Comparison of ENCODE assay signal across 17 cellular contexts in the genomic region with DNA sequence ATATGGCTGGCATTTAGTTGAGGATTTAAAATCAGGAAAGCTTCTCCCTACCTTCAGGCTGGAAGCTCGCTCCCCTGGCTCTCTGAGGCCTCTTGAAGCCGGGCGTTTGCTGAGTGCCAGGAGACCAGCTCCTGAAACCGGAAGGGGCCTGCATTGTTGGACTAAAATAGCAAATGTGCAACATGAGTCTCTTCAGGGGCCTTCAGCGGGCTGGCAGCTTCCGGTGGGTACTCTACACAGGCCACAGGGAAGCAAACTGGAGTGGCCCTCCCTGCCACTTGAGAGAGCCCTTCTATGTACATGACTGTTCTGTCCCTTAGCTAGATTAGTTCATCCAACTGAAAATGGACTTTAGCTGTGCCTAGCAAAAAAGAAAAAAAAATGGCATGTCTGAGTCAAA.
A peak's percentile ranks its signal among the peaks of the same experiment; 100 is the strongest.
DNase-seq lines count a peak whose midpoint lies in the region; ATAC-seq and TF ChIP-seq lines count a peak whose summit lies in the region.
"Had no signal": no experiment of that assay in that cellular context is flagged by ENCODE, and none has a peak within 500 bp of the region (broad histone marks: within the 10 kb centered on the region; RNA-seq: fewer than 3 reads in every experiment).

No MANE protein-coding gene starts in this region.

- H3K27ac ChIP-seq in heart right ventricle: no peak overlapping the region
- H3K27ac ChIP-seq in thyroid gland: peak overlapping the region; percentile 28 to 52 (median 39)
- no peak overlapping the region for H3K27ac ChIP-seq in sigmoid colon
- H3K27ac ChIP-seq: skin epidermis, suprapubic skin had no signal

- DNase-seq in heart right ventricle (no peak), Right ventricle myocardium inferior (ENCODE audit: missing footprints) (no peak), NCI-H510A treated with DMSO at 0.1 percent for 48 hours (lab: John Stamatoyannopoulos, UW) (peak; percentile 92), left cardiac atrium (no peak), thyroid gland (peak; percentile 91 to 96), sigmoid colon (no peak)
- DNase-seq: activated CD4-positive, alpha-beta T cell treated with anti-CD3 and anti-CD28 coated beads for 4 hours; activated CD8-positive, alpha-beta memory T cell treated with anti-CD3 and anti-CD28 coated beads, Interleukin-2, amount 50 U/mL, for 4 hours; islet precursor cell; midbrain; occipital lobe; stimulated activated CD4-positive, alpha-beta T cell treated with anti-CD3 and anti-CD28 coated beads, Interleukin-4, amount 100 ng/mL, for 4 hours had no signal

- no peaks in the 10 kb centered on the region for H3K36me3 ChIP-seq in heart right ventricle
- H3K36me3 ChIP-seq in thyroid gland: no peaks in the 10 kb centered on the region
- no peaks in the 10 kb centered on the region for H3K36me3 ChIP-seq in sigmoid colon
- H3K36me3 ChIP-seq: HAP-1, suprapubic skin had no signal

- H3K27me3 ChIP-seq in heart right ventricle (no peaks in the 10 kb centered on the region), thyroid gland (no peaks in the 10 kb centered on the region), sigmoid colon (no peaks in the 10 kb centered on the region)
- H3K27me3 ChIP-seq: suprapubic skin had no signal

- WGBS in heart right ventricle, 2 donors: 51 to 57% methylated on average over 6 of the region's 6 CpGs
- WGBS in thyroid gland, 2 donors: 17 to 50% methylated on average over 6 of the region's 6 CpGs
- 57 to 89% methylated on average over 6 of the region's 6 CpGs for WGBS in sigmoid colon, 2 donors

- H3K4me3 ChIP-seq in heart right ventricle (no peak overlapping the region), thyroid gland (replicated peaks in 1 of 3) (no peak overlapping the region), sigmoid colon (no peak overlapping the region)
- H3K4me3 ChIP-seq: HAP-1, skin epidermis, suprapubic skin had no signal

- no peak for TF ChIP-seq POLR2A in thyroid gland (IDR thresholded peaks at IDR 0.05)
- TF ChIP-seq POLR2A in sigmoid colon (IDR thresholded peaks at IDR 0.05): no peak

- TF ChIP-seq CTCF in heart right ventricle (IDR thresholded peaks at IDR 0.05) (no peak), thyroid gland (IDR thresholded peaks at IDR 0.05) (no peak), sigmoid colon (IDR thresholded peaks at IDR 0.05) (no peak)

- H3K9me3 ChIP-seq in heart right ventricle (peaks cover 0 to 2% (median 0%) of the 10 kb centered on the region in 11 donors), thyroid gland (no peaks in the 10 kb centered on the region), sigmoid colon (no peaks in the 10 kb centered on the region)
- H3K9me3 ChIP-seq: HAP-1, suprapubic skin had no signal

- no peak for TF ChIP-seq EP300 in sigmoid colon (IDR thresholded peaks at IDR 0.05)

- H3K4me1 ChIP-seq in heart right ventricle (peaks cover 5 to 25% (median 11%) of the 10 kb centered on the region in 9 donors), thyroid gland (peaks cover 9 to 17% of the 10 kb centered on the region in 2 donors), sigmoid colon (peaks cover 0 to 6% (median 0%) of the 10 kb centered on the region in 4 donors)
- H3K4me1 ChIP-seq: HAP-1 had no signal

- intact Hi-C loops in heart right ventricle (cut with DNase I) (no loop called here), Right ventricle myocardium inferior (cut with DNase I) (no loop called here), left cardiac atrium (cut with DNase I) (no loop called here), thyroid gland (cut with DNase I) (no loop called here), sigmoid colon (cut with DNase I) (no loop called here)

- ATAC-seq in heart right ventricle: peak in 6 of 8 donors; percentile 13 to 47 (median 34)
- ATAC-seq in Right ventricle myocardium inferior: no peak
- ATAC-seq in left cardiac atrium: peak; percentile 33 to 39
- ATAC-seq in HG03521 (IDR thresholded peaks at IDR 0.05; ENCODE audit: unreplicated experiment): no peak
- ATAC-seq in HG02970 (IDR thresholded peaks at IDR 0.05; ENCODE audit: low FRiP score, unreplicated experiment): no peak

Comparison
In these comparisons a context has a peak if more than half of its experiments do, and no peak if none do; other contexts are left out.
1. ATAC-seq: peak in heart right ventricle (6 of 8) and left cardiac atrium (2 of 2); none in Right ventricle myocardium inferior (single experiment), HG03521 (single experiment) and HG02970 (single experiment).
2. DNase-seq: peak in NCI-H510A treated with DMSO at 0.1 percent for 48 hours (single experiment) and thyroid gland (2 of 2); none in heart right ventricle (0 of 2), Right ventricle myocardium inferior (single experiment), left cardiac atrium (single experiment) and sigmoid colon (single experiment).
3. H3K27ac ChIP-seq: peak in thyroid gland (3 of 3); none in heart right ventricle (0 of 10) and sigmoid colon (0 of 4).